In genomic region chr11:110463153-110463552, GRCh38 we compare ENCODE assay signal across 9 cellular contexts. TPM values are rescaled to one million over a fixed set of nuclear protein-coding genes. Genes with fewer than 3 reads are reported as not detected.
DNase-seq lines count a peak whose midpoint lies in the region; ATAC-seq and TF ChIP-seq lines count a peak whose summit lies in the region.
"Had no signal": no experiment of that assay in that cellular context is flagged by ENCODE, and none has a peak within 500 bp of the region (broad histone marks: within the 10 kb centered on the region; RNA-seq: fewer than 3 reads in every experiment).

No MANE protein-coding gene starts in this region.

- no peak for TF ChIP-seq EP300 in ovary (IDR thresholded peaks at IDR 0.05)

- no peaks in the 10 kb centered on the region for H3K9me2 ChIP-seq in Karpas-422 (replicated peaks; ENCODE audit: insufficient read depth, low read length)

- H3K36me3 ChIP-seq in Karpas-422 (ENCODE audit: insufficient read depth, low read length), result peaks cover 2% of the 10 kb centered on the region; the same call in 1 of the 2 replicates
- no peaks in the 10 kb centered on the region for H3K36me3 ChIP-seq in ovary

- intact Hi-C loops in ovary (cut with DNase I), result no loop called here

- H3K9me3 ChIP-seq in Karpas-422 (ENCODE audit: low read length) (no peaks in the 10 kb centered on the region), ovary (no peaks in the 10 kb centered on the region)
- H3K9me3 ChIP-seq: BLaER1 had no signal

- H3K27ac ChIP-seq in Karpas-422 (ENCODE audit: low read length) (no peak overlapping the region), ovary (no peak overlapping the region)
- H3K27ac ChIP-seq: BLaER1 had no signal

- H3K4me2 ChIP-seq in Karpas-422 (ENCODE audit: low read depth, low read length, poor library complexity, severe bottlenecking), result no peak overlapping the region
- H3K4me2 ChIP-seq: BLaER1 had no signal

- TF ChIP-seq POLR2A in ovary (IDR thresholded peaks at IDR 0.05), result no peak

- H3K4me1 ChIP-seq in Karpas-422 (ENCODE audit: low read length) (no peaks in the 10 kb centered on the region), ovary (ENCODE audit: insufficient read depth) (no peaks in the 10 kb centered on the region)
- H3K4me1 ChIP-seq: BLaER1 had no signal

- H3K4me3 ChIP-seq in Karpas-422 (ENCODE audit: low read length) (no peak overlapping the region), fibroblast of pulmonary artery (replicated peaks; ENCODE audit: low read depth, low read length) (no peak overlapping the region), ovary (no peak overlapping the region)
- H3K4me3 ChIP-seq: BLaER1 had no signal

- TF ChIP-seq CTCF in fibroblast of pulmonary artery (IDR thresholded peaks at IDR 0.05; ENCODE audit: low read length, missing control alignments), result peak; percentile 68
- no peak for TF ChIP-seq CTCF in ovary (IDR thresholded peaks at IDR 0.05)

- ATAC-seq in SK-N-SH treated with all-trans-retinoic acid at 6 μM for 48 hours, result peak; percentile 98
- ATAC-seq in GM21447 (IDR thresholded peaks at IDR 0.05; ENCODE audit: unreplicated experiment), result no peak

- 16 to 25% (median 24%) methylated on average over 6 of the region's 6 CpGs for WGBS in ovary, 3 donors

- H3K9ac ChIP-seq in Karpas-422 (ENCODE audit: low read length), result no peak overlapping the region
- H3K9ac ChIP-seq: BLaER1 had no signal

- H2AFZ ChIP-seq in Karpas-422 (ENCODE audit: low read length), result no peak overlapping the region

- DNase-seq in NCI-H1436 (lab: John Stamatoyannopoulos, UW) (peak; percentile 37), NCI-H1436 treated with DMSO at 0.1 percent for 48 hours (lab: John Stamatoyannopoulos, UW) (no peak), Karpas-422 (peak; percentile 80), fibroblast of pulmonary artery (ENCODE audit: low read depth) (peak; percentile 79), ovary (peak in 3 of 5 donors; percentile 47 to 51 (median 47)), cerebellar nuclear complex (lab: John Stamatoyannopoulos, UW) (no peak)

- peaks cover 12% of the 10 kb centered on the region for H3K79me2 ChIP-seq in Karpas-422 (ENCODE audit: low read length)

- H3K27me3 ChIP-seq in Karpas-422 (ENCODE audit: low read length) (no peaks in the 10 kb centered on the region), ovary (no peaks in the 10 kb centered on the region)
- H3K27me3 ChIP-seq: BLaER1 had no signal

- H4K20me1 ChIP-seq in Karpas-422 (ENCODE audit: insufficient read depth, low read depth, low read length), result no peaks in the 10 kb centered on the region

TF ChIP-seq in SK-N-SH treated with all-trans-retinoic acid at 6 μM for 48 hours, 23 proteins besides CTCF, POLR2A, EP300 and RAD21 (continues in another document):
- no peak for TF ChIP-seq CREB5 (CRISPR knock-in tag; IDR thresholded peaks at IDR 0.05; ENCODE audit: low read depth)
- TF ChIP-seq PPARA (CRISPR knock-in tag; IDR thresholded peaks at IDR 0.05; ENCODE audit: borderline replicate concordance), result no peak
- no peak for TF ChIP-seq ISL1 (CRISPR knock-in tag; IDR thresholded peaks at IDR 0.05)
- TF ChIP-seq ESRRG (CRISPR knock-in tag; IDR thresholded peaks at IDR 0.05), result no peak
- TF ChIP-seq CSDC2 (CRISPR knock-in tag; IDR thresholded peaks at IDR 0.05), result no peak
- TF ChIP-seq CSRNP3 (CRISPR knock-in tag; IDR thresholded peaks at IDR 0.05), result no peak
- no peak for TF ChIP-seq SNAI2 (CRISPR knock-in tag; IDR thresholded peaks at IDR 0.05)
- TF ChIP-seq OSR1 (CRISPR knock-in tag; IDR thresholded peaks at IDR 0.05), result no peak
- no peak for TF ChIP-seq RARB (CRISPR knock-in tag; IDR thresholded peaks at IDR 0.05)
- TF ChIP-seq ZC3H10 (CRISPR knock-in tag; IDR thresholded peaks at IDR 0.05), result no peak
- TF ChIP-seq TSHZ2 (CRISPR knock-in tag; IDR thresholded peaks at IDR 0.05), result no peak
- TF ChIP-seq ZNF565 (CRISPR knock-in tag; conservative IDR thresholded peaks at IDR 0.05; ENCODE audit: low read depth), result no peak
- no peak for TF ChIP-seq TOX (CRISPR knock-in tag; IDR thresholded peaks at IDR 0.05; ENCODE audit: borderline replicate concordance)
- no peak for TF ChIP-seq PATZ1 (CRISPR knock-in tag; IDR thresholded peaks at IDR 0.05; ENCODE audit: borderline replicate concordance)
- TF ChIP-seq BACH2 (CRISPR knock-in tag; IDR thresholded peaks at IDR 0.05; ENCODE audit: borderline replicate concordance), result no peak
- no peak for TF ChIP-seq ZNF8 (CRISPR knock-in tag; IDR thresholded peaks at IDR 0.05)
- no peak for TF ChIP-seq ARNTL (CRISPR knock-in tag; IDR thresholded peaks at IDR 0.05; ENCODE audit: borderline replicate concordance, low read depth)
- no peak for TF ChIP-seq ZFP3 (CRISPR knock-in tag; IDR thresholded peaks at IDR 0.05)
- TF ChIP-seq GLIS3 (CRISPR knock-in tag; IDR thresholded peaks at IDR 0.05), result no peak

RNA-seq across cellular contexts. Expression of gene FDX1, which starts 33.4 kb away (rescaled TPM):
- total RNA-seq in Karpas-422 (2014; rRNA removed; shearing (Covaris generic); ENCODE audit: low replicate concordance), result 24.0 and 30.4 TPM in 2 replicates
- total RNA-seq in ovary, result 10 to 100 TPM in 6 of 7 donors, 1 to 10 TPM in 1; 9.7 to 16.6 (median 13.1) TPM
- polyA plus RNA-seq in ovary, result 100 to 1,000 TPM in 1 of 2 donors, 1 to 10 TPM in 1; 8.3 to 184 TPM

Comparison
In these comparisons a context has a peak if more than half of its experiments do, and no peak if none do; other contexts are left out.
1. DNase-seq: peak in NCI-H1436 (single experiment), Karpas-422 (single experiment), fibroblast of pulmonary artery (single experiment) and ovary (3 of 5); none in NCI-H1436 treated with DMSO at 0.1 percent for 48 hours (single experiment) and cerebellar nuclear complex (0 of 2).